31 cellular contexts compared by ENCODE assay signal in genomic region chr2:3108710-3109702, GRCh38.
DNase-seq lines count a peak whose midpoint lies in the region; ATAC-seq and TF ChIP-seq lines count a peak whose summit lies in the region.
"Had no signal": no experiment of that assay in that cellular context is flagged by ENCODE, and none has a peak within 500 bp of the region (broad histone marks: within the 10 kb centered on the region; RNA-seq: fewer than 3 reads in every experiment).

No MANE protein-coding gene starts in this region.

- TF ChIP-seq CTCF in right atrium auricular region (IDR thresholded peaks at IDR 0.05) = no peak
- no peak for TF ChIP-seq CTCF in left ventricle myocardium inferior (IDR thresholded peaks at IDR 0.05; ENCODE audit: borderline replicate concordance)
- no peak for TF ChIP-seq CTCF in colonic mucosa (IDR thresholded peaks at IDR 0.05)
- TF ChIP-seq CTCF in upper lobe of right lung (IDR thresholded peaks at IDR 0.05) = no peak

- H3K9me3 ChIP-seq in right atrium auricular region (no peaks in the 10 kb centered on the region), left ventricle myocardium inferior (replicated peaks) (no peaks in the 10 kb centered on the region), colonic mucosa (no peaks in the 10 kb centered on the region), upper lobe of right lung (no peaks in the 10 kb centered on the region)
- H3K9me3 ChIP-seq: breast epithelium, tibial artery had no signal

- no peaks in the 10 kb centered on the region for H3K27me3 ChIP-seq in right atrium auricular region
- peaks cover 35% of the 10 kb centered on the region for H3K27me3 ChIP-seq in left ventricle myocardium inferior (ENCODE audit: low read depth)
- no peaks in the 10 kb centered on the region for H3K27me3 ChIP-seq in colonic mucosa
- H3K27me3 ChIP-seq in upper lobe of right lung = no peaks in the 10 kb centered on the region
- H3K27me3 ChIP-seq: breast epithelium, tibial artery had no signal

- no peak overlapping the region for H3K4me3 Mint-ChIP-seq in natural killer cell treated with Interleukin-12 subunit alpha and Interleukin-12 subunit beta and Interleukin-15 and Interleukin-18, amount 100 ng/mL, for 72 hours
- H3K4me3 Mint-ChIP-seq: activated B cell treated with CpG ODN at 0.5 μM for 24 hours; activated naive CD4-positive, alpha-beta T cell treated with anti-CD3 and anti-CD28 coated beads, Interleukin-2, amount 50 U/mL, for 24 hours; B cell; CD8-positive, alpha-beta T cell; T-helper 1 cell treated with Interleukin-12 subunit alpha and Interleukin-12 subunit beta and Interleukin-4 antibody, amounts not matched to agents 30 μg/mL and 1 μg/mL, for 36 hours had no signal

- peaks cover 6% of the 10 kb centered on the region for H3K9me3 Mint-ChIP-seq in natural killer cell treated with Interleukin-12 subunit alpha and Interleukin-12 subunit beta and Interleukin-15 and Interleukin-18, amount 100 ng/mL, for 72 hours
- H3K9me3 Mint-ChIP-seq: activated B cell treated with CpG ODN at 0.5 μM for 24 hours; activated naive CD4-positive, alpha-beta T cell treated with anti-CD3 and anti-CD28 coated beads, Interleukin-2, amount 50 U/mL, for 24 hours; CD8-positive, alpha-beta T cell had no signal

- no peak overlapping the region for H3K9ac ChIP-seq in colonic mucosa (ENCODE audit: low read depth in 2 of 2, low read length in 2 of 2)

- H3K27ac Mint-ChIP-seq in natural killer cell treated with Interleukin-12 subunit alpha and Interleukin-12 subunit beta and Interleukin-15 and Interleukin-18, amount 100 ng/mL, for 72 hours = no peak overlapping the region
- H3K27ac Mint-ChIP-seq: activated B cell treated with CpG ODN at 0.5 μM for 24 hours; activated naive CD4-positive, alpha-beta T cell treated with anti-CD3 and anti-CD28 coated beads, Interleukin-2, amount 50 U/mL, for 24 hours; B cell; CD8-positive, alpha-beta T cell; T-helper 1 cell treated with Interleukin-12 subunit alpha and Interleukin-12 subunit beta and Interleukin-4 antibody, amounts not matched to agents 30 μg/mL and 1 μg/mL, for 36 hours had no signal

- H3K4me1 Mint-ChIP-seq in natural killer cell treated with Interleukin-12 subunit alpha and Interleukin-12 subunit beta and Interleukin-15 and Interleukin-18, amount 100 ng/mL, for 72 hours (ENCODE audit: low read depth in 2 of 2) = peaks cover 0 to 3% of the 10 kb centered on the region in 2 donors
- H3K4me1 Mint-ChIP-seq: activated B cell treated with CpG ODN at 0.5 μM for 24 hours; activated naive CD4-positive, alpha-beta T cell treated with anti-CD3 and anti-CD28 coated beads, Interleukin-2, amount 50 U/mL, for 24 hours; B cell had no signal

- no peak overlapping the region for H3K4me3 ChIP-seq in right atrium auricular region
- no peak overlapping the region for H3K4me3 ChIP-seq in left ventricle myocardium inferior
- no peak overlapping the region for H3K4me3 ChIP-seq in colonic mucosa
- no peak overlapping the region for H3K4me3 ChIP-seq in upper lobe of right lung
- H3K4me3 ChIP-seq: breast epithelium, GM12878, skin epidermis, tibial artery had no signal

- no peaks in the 10 kb centered on the region for H3K4me1 ChIP-seq in right atrium auricular region
- H3K4me1 ChIP-seq in left ventricle myocardium inferior = no peaks in the 10 kb centered on the region
- H3K4me1 ChIP-seq in colonic mucosa = no peaks in the 10 kb centered on the region
- H3K4me1 ChIP-seq in upper lobe of right lung = no peaks in the 10 kb centered on the region
- H3K4me1 ChIP-seq: breast epithelium, tibial artery had no signal

- intact Hi-C loops in left ventricle myocardium inferior (cut with micrococcal nuclease) = no loop called here
- intact Hi-C loops in colonic mucosa (cut with DNase I) = no loop called here
- intact Hi-C loops in upper lobe of right lung (cut with DNase I) = no loop called here

- H3K27me3 Mint-ChIP-seq in natural killer cell treated with Interleukin-12 subunit alpha and Interleukin-12 subunit beta and Interleukin-15 and Interleukin-18, amount 100 ng/mL, for 72 hours = peaks cover 6% of the 10 kb centered on the region in 2 donors
- H3K27me3 Mint-ChIP-seq: activated B cell treated with CpG ODN at 0.5 μM for 24 hours; activated naive CD4-positive, alpha-beta T cell treated with anti-CD3 and anti-CD28 coated beads, Interleukin-2, amount 50 U/mL, for 24 hours had no signal

- H3K36me3 Mint-ChIP-seq in natural killer cell treated with Interleukin-12 subunit alpha and Interleukin-12 subunit beta and Interleukin-15 and Interleukin-18, amount 100 ng/mL, for 72 hours = no peaks in the 10 kb centered on the region
- H3K36me3 Mint-ChIP-seq: activated naive CD4-positive, alpha-beta T cell treated with anti-CD3 and anti-CD28 coated beads, Interleukin-2, amount 50 U/mL, for 24 hours; CD8-positive, alpha-beta T cell had no signal

- no peaks in the 10 kb centered on the region for H3K36me3 ChIP-seq in right atrium auricular region
- H3K36me3 ChIP-seq in left ventricle myocardium inferior = no peaks in the 10 kb centered on the region
- no peaks in the 10 kb centered on the region for H3K36me3 ChIP-seq in colonic mucosa
- no peaks in the 10 kb centered on the region for H3K36me3 ChIP-seq in upper lobe of right lung
- H3K36me3 ChIP-seq: breast epithelium, tibial artery had no signal

- peak; percentile 15 to 17 for ATAC-seq in natural killer cell treated with Interleukin-12 subunit alpha and Interleukin-12 subunit beta and Interleukin-15 and Interleukin-18, amount 100 ng/mL, for 72 hours
- ATAC-seq in upper lobe of right lung = peak; percentile 10
- no peak for ATAC-seq in GM18868 (IDR thresholded peaks at IDR 0.05; ENCODE audit: unreplicated experiment)
- ATAC-seq in HG03432 (IDR thresholded peaks at IDR 0.05; ENCODE audit: unreplicated experiment) = no peak
- ATAC-seq: CD8-positive, alpha-beta T cell; GM12878; left colon; Panc1; SK-N-SH treated with all-trans-retinoic acid at 6 μM for 48 hours had no signal

- no peak overlapping the region for H3K27ac ChIP-seq in right atrium auricular region
- H3K27ac ChIP-seq in left ventricle myocardium inferior (replicated peaks) = no peak overlapping the region
- no peak overlapping the region for H3K27ac ChIP-seq in colonic mucosa
- no peak overlapping the region for H3K27ac ChIP-seq in upper lobe of right lung
- H3K27ac ChIP-seq: breast epithelium, skin epidermis, tibial artery had no signal

- DNase-seq in right atrium auricular region (ENCODE audit: low spot score) = peak; percentile 42
- no peak for DNase-seq in left ventricle myocardium inferior
- DNase-seq in colonic mucosa = peak; percentile 14
- no peak for DNase-seq in natural killer cell treated with Interleukin-12 subunit alpha and Interleukin-12 subunit beta and Interleukin-15 and Interleukin-18, amount 100 ng/mL, for 72 hours (ENCODE audit: low spot score)
- peak; percentile 46 for DNase-seq in upper lobe of right lung
- no peak for DNase-seq in stimulated activated CD4-positive, alpha-beta T cell treated with anti-CD3 and anti-CD28 coated beads, Interleukin-2, amount 100 ng/mL, for 48 hours
- DNase-seq: activated B cell treated with CpG ODN at 0.5 μM for 24 hours; activated CD4-positive, alpha-beta T cell treated with anti-CD3 and anti-CD28 coated beads, Interleukin-2, amount 50 U/mL, for 48 hours; effector CD4-positive, alpha-beta T cell; hippocampal formation; left colon; mesenchymal stem cell; MV-4-11; NCI-H1436 treated with DMSO at 0.1 percent for 48 hours; NCI-H2081 treated with DMSO at 0.1 percent for 48 hours; NCI-H226; NCI-H526 treated with DMSO at 0.1 percent for 48 hours; nucleus accumbens; Right ventricle myocardium superior had no signal

Comparison
In these comparisons a context has a peak if more than half of its experiments do, and no peak if none do; other contexts are left out.
1. DNase-seq: peak in right atrium auricular region (single experiment), colonic mucosa (single experiment) and upper lobe of right lung (single experiment); none in left ventricle myocardium inferior (single experiment), natural killer cell treated with Interleukin-12 subunit alpha and Interleukin-12 subunit beta and Interleukin-15 and Interleukin-18, amount 100 ng/mL, for 72 hours (single experiment) and stimulated activated CD4-positive, alpha-beta T cell treated with anti-CD3 and anti-CD28 coated beads, Interleukin-2, amount 100 ng/mL, for 48 hours (0 of 2).
2. ATAC-seq: peak in natural killer cell treated with Interleukin-12 subunit alpha and Interleukin-12 subunit beta and Interleukin-15 and Interleukin-18, amount 100 ng/mL, for 72 hours (2 of 2) and upper lobe of right lung (single experiment); none in GM18868 (single experiment) and HG03432 (single experiment).